ENCODE assay signal across 12 cellular contexts in the genomic region with DNA sequence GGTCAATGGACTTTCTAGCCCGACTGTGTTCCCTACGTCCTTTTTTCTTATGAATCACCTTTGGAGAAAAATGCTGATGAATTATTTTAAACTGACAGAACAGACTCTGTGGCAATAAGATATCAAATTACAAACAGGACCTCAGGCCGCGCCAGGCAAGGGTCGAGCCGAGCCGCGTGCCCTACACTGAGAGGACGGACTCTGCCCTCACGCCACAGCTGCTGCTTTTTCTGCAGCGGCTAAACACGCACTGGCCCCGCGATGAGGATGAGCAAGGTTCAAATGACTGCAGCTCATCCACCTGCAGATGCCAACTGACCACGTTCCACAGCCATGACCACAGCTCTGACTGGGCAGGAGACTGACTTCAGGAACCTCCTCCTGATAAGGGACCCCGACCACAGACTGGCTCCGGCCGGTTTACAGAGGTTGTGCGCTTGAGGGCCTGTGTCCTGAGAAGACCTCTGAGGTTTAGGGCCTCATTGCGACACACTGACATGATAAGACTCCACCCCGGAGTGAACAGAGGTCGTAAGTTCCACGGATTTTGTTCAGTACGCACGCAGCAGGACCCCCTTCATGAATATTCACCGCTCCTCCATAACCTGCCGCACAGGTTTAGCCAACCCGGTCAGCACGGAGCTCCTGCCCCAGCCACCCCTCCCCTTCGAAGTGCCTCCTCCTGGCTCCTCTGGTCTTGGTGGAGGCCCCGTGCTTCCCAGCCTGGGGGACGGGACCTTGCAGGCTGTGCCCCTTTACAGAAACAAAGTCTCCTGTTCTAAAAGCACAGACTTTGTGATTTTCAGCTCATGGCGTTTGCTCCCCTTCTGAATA. TPM values are rescaled to one million over a fixed set of nuclear protein-coding genes. Genes with fewer than 3 reads are reported as not detected.
DNase-seq lines count a peak whose midpoint lies in the region; ATAC-seq, FAIRE-seq and TF ChIP-seq lines count a peak whose summit lies in the region.
"Not testable (repeated sequence)": the region's sequence is repeated elsewhere in the genome, so short reads cannot be mapped to it uniquely, and the experiment has no call there.
"Had no signal": no experiment of that assay in that cellular context is flagged by ENCODE, and none has a peak within 500 bp of the region (broad histone marks: within the 10 kb centered on the region; RNA-seq: fewer than 3 reads in every experiment).

No MANE protein-coding gene starts in this region.

- no CpG with 5 or more reads among the region's 33 CpGs for WGBS in K562 (ENCODE audit: insufficient coverage, low coverage, missing lambda C conversion rate)
- no CpG with 5 or more reads among the region's 33 CpGs for WGBS in right lobe of liver (ENCODE audit: insufficient coverage, low coverage, low lambda C conversion rate, missing lambda C conversion rate)
- WGBS in psoas muscle, 3 donors, result no CpG with 5 or more reads among the region's 33 CpGs

- TF ChIP-seq POLR2A in K562 (conservative IDR thresholded peaks at IDR 0.05); right lobe of liver (IDR thresholded peaks at IDR 0.05): not testable (repeated sequence)

- not testable (repeated sequence) for H3K9ac ChIP-seq in K562 (ENCODE audit: insufficient read depth in 1 of 2, low read depth in 2 of 2, low read length in 2 of 2)

- H3K79me2 ChIP-seq in GM23338 (replicated peaks; ENCODE audit: insufficient read depth); K562 (ENCODE audit: control insufficient read depth, insufficient read depth, low read length): not testable (repeated sequence)

- not testable (repeated sequence) for H3K9me1 ChIP-seq in K562 (ENCODE audit: control insufficient read depth, insufficient read depth, low read length)

- not testable (repeated sequence) for H3K9me3 ChIP-seq in K562 (replicated peaks; ENCODE audit: control insufficient read depth, insufficient read depth, low read depth, low read length); right lobe of liver; psoas muscle

- CTCF ChIA-PET in K562 (lab: Yijun Ruan, JAX; ENCODE audit: low intra/inter-chr PET ratio), result not testable (repeated sequence)

- FAIRE-seq in RCC 7860 (lab: Jason Lieb, UNC), result peak; percentile 95
- FAIRE-seq in K562 (lab: Jason Lieb, UNC), result peak; percentile 79
- peak; percentile 66 for FAIRE-seq in urothelium cell line (lab: Jason Lieb, UNC)

- not testable (repeated sequence) for H3F3A ChIP-seq in GM23338 (replicated peaks; ENCODE audit: low read depth)

- in situ Hi-C loops in K562 (cut with MboI), result not testable (repeated sequence)

- H3K27ac Mint-ChIP-seq in GM23338, result not testable (repeated sequence)

- POLR2A ChIA-PET in K562 (lab: Yijun Ruan, JAX), result not testable (repeated sequence)

- H3K9me3 Mint-ChIP-seq in GM23338, result not testable (repeated sequence)

- not testable (repeated sequence) for H3K27me3 Mint-ChIP-seq in GM23338 (ENCODE audit: insufficient read depth, low read depth, poor library complexity)

- H3K27me3 ChIP-seq in GM23338 (ENCODE audit: insufficient read depth); K562 (ENCODE audit: control insufficient read depth in 2 of 2, insufficient read depth in 2 of 2, low read length in 2 of 2); right lobe of liver; psoas muscle (ENCODE audit: insufficient read depth in 3 of 3, low read length in 2 of 3): not testable (repeated sequence)

- intact Hi-C loops in K562 (cut with micrococcal nuclease); left colon (cut with DNase I, micrococcal nuclease); right lobe of liver (cut with DNase I); psoas muscle (cut with DNase I): not testable (repeated sequence)

- not testable (repeated sequence) for TF ChIP-seq EP300 in K562 (IDR thresholded peaks at IDR 0.05; ENCODE audit: low read length)

- not testable (repeated sequence) for H3K4me1 ChIP-seq in GM23338 (ENCODE audit: insufficient read depth); K562 (replicated peaks in 1 of 2; ENCODE audit: control insufficient read depth in 2 of 2, insufficient read depth in 2 of 2, low read length in 2 of 2); right lobe of liver; psoas muscle

- not testable (repeated sequence) for DNase-seq in GM23338 (ENCODE audit: low spot score); RCC 7860 (ENCODE audit: low spot score); K562 (ENCODE audit: extremely low read depth in 1 of 4, low spot score in 3 of 4); left colon; right lobe of liver; psoas muscle; urothelium cell line (ENCODE audit: low spot score)

- H3K9me2 ChIP-seq in GM23338 (ENCODE audit: insufficient read depth), result not testable (repeated sequence)

- not testable (repeated sequence) for H3K4me3 Mint-ChIP-seq in GM23338

- H3K36me3 Mint-ChIP-seq in GM23338 (ENCODE audit: low read depth), result not testable (repeated sequence)

- TF ChIP-seq RAD21 in K562 (CRISPR knock-in tag; conservative IDR thresholded peaks at IDR 0.05 in 1 of 2, IDR thresholded peaks at IDR 0.05 in 1 of 2), result not testable (repeated sequence)

- not testable (repeated sequence) for BruUV-seq in K562 (replicated peaks; lab: Mats Ljungman, UMichigan)

- H2AFZ ChIP-seq in GM23338; K562 (ENCODE audit: low read depth, low read length): not testable (repeated sequence)

- not testable (repeated sequence) for TF ChIP-seq CTCF in GM23338 (conservative IDR thresholded peaks at IDR 0.05; ENCODE audit: low read depth in 2 of 2); K562 (IDR thresholded peaks at IDR 0.05 in 2 of 3, conservative IDR thresholded peaks at IDR 0.05 in 1 of 3; ENCODE audit: insufficient read depth in 2 of 3, low read depth in 1 of 3, low read length in 3 of 3); right lobe of liver (IDR thresholded peaks at IDR 0.05); psoas muscle (IDR thresholded peaks at IDR 0.05)

- H3K27ac ChIP-seq in GM23338 (ENCODE audit: low read depth); K562 (ENCODE audit: extremely low read depth, low read depth, low read length); right lobe of liver; psoas muscle: not testable (repeated sequence)

- H4K20me1 ChIP-seq in GM23338 (replicated peaks; ENCODE audit: insufficient read depth); K562 (replicated peaks; ENCODE audit: control insufficient read depth, insufficient read depth, low read length): not testable (repeated sequence)

- not testable (repeated sequence) for H3K4me2 ChIP-seq in GM23338; K562 (ENCODE audit: insufficient read depth, low read length)

- H3K4me3 ChIP-seq in GM23338, K562, right lobe of liver, psoas muscle: not testable (repeated sequence)

- not testable (repeated sequence) for H3K36me3 ChIP-seq in GM23338 (ENCODE audit: insufficient read depth); K562 (ENCODE audit: control insufficient read depth, insufficient read depth, low read length); right lobe of liver; psoas muscle (ENCODE audit: insufficient read depth in 1 of 2, low read depth in 1 of 2)

- H3K4me1 Mint-ChIP-seq in GM23338, result not testable (repeated sequence)

- peak; percentile 48 for ATAC-seq in GM23338
- peak; percentile 45; the same call in 2 of the 3 replicates for ATAC-seq in K562
- peak; percentile 70 for ATAC-seq in left colon
- peak; percentile 76 to 88 (median 81) for ATAC-seq in right lobe of liver
- ATAC-seq in psoas muscle, result peak; percentile 60 to 81 (median 80)

RNA-seq across cellular contexts. Expression of a gene that starts 8.7 kb away (rescaled TPM):
- total RNA-seq in GM23338 (2014; rRNA removed; shearing (Covaris generic)), result 2.2 and 4.6 TPM in 2 replicates
- polyA plus RNA-seq in GM23338 (2016; fragmentation: Nextera tagmentation; extraction: Ambion mirVana) (1.3 and 1.6 TPM in 2 replicates), K562 (2011; rRNA removed) (1.4 and 2.8 TPM in 2 replicates), K562 (2014; fragmentation: Illumina TruSeq; extraction: Trizol) (0.15 and 0.39 TPM in 2 replicates), K562 (2014; fragmentation: Nextera tagmentation; extraction: Ambion mirVana) (under 1 TPM; 0.01 TPM), K562 (2014; rRNA removed) (0.15 and 0.23 TPM in 2 replicates), psoas muscle (1 to 10 TPM in 2 of 3 donors, under 1 TPM in 1; 0.27 to 1.6 (median 1.0) TPM)
- 3.5 and 9.0 TPM in 2 replicates for total RNA-seq in K562 (2011; cell fraction: chromatin; rRNA removed; ENCODE audit: low replicate concordance)
- 2.5 and 7.2 TPM in 2 replicates for total RNA-seq in K562 (2011; cell fraction: nucleolus; rRNA removed)
- 2.3 and 3.1 TPM in 2 replicates for total RNA-seq in K562 (2011; cell fraction: nucleoplasm; rRNA removed)
- total RNA-seq in K562 (2014; rRNA removed) (0.18 and 0.24 TPM in 2 replicates), K562 (2014; rRNA removed; fragmentation: Illumina TruSeq; extraction: Trizol) (0.07 TPM in 1 of 2 replicates, not detected in the other), K562 (2015; rRNA removed; fragmentation: Illumina TruSeq; extraction: Trizol) (0.07 and 0.19 TPM in 2 replicates), K562 (2021) (0.34 and 0.62 TPM in 2 replicates), left colon (1 to 10 TPM; 3.2 to 5.0 TPM), right lobe of liver (1 to 10 TPM; 1.1 to 2.7 (median 1.7) TPM), psoas muscle (1 to 10 TPM in 3 of 4 donors, under 1 TPM in 1; 0.69 to 5.9 (median 2.6) TPM)
- 1.0 and 1.1 TPM in 2 replicates for polyA plus RNA-seq in K562 (2011; cell fraction: cytosol; rRNA removed)
- polyA plus RNA-seq in K562 (2011; cell fraction: nucleus; rRNA removed), result 3.8 and 5.3 TPM in 2 replicates
- 2.4 and 4.3 TPM in 2 replicates for polyA plus RNA-seq in K562 (2012)
- 1.1 and 2.7 TPM in 2 replicates for polyA minus RNA-seq in K562 (2011; rRNA and poly(A)+ RNA removed)
- polyA minus RNA-seq in K562 (2011; cell fraction: cytosol; rRNA and poly(A)+ RNA removed), result 1.6 and 2.2 TPM in 2 replicates
- 1.1 and 2.2 TPM in 2 replicates for polyA minus RNA-seq in K562 (2011; cell fraction: nucleus; rRNA and poly(A)+ RNA removed)

RNA-seq across cellular contexts. Expression of a gene that starts 12.3 kb away (rescaled TPM):
- not detected in 2 replicates for total RNA-seq in GM23338 (2014; rRNA removed; shearing (Covaris generic))
- 0.26 and 0.27 TPM in 2 replicates for polyA plus RNA-seq in GM23338 (2016; fragmentation: Nextera tagmentation; extraction: Ambion mirVana)
- total RNA-seq in K562 (2011; cell fraction: chromatin; rRNA removed; ENCODE audit: low replicate concordance), result not detected in 2 replicates
- not detected in 2 replicates for total RNA-seq in K562 (2011; cell fraction: nucleolus; rRNA removed)
- total RNA-seq in K562 (2011; cell fraction: nucleoplasm; rRNA removed), result not detected in 2 replicates
- 0.12 TPM in 1 of 2 replicates, not detected in the other for total RNA-seq in K562 (2014; rRNA removed)
- not detected in 2 replicates for total RNA-seq in K562 (2014; rRNA removed; fragmentation: Illumina TruSeq; extraction: Trizol)
- not detected in 2 replicates for total RNA-seq in K562 (2015; rRNA removed; fragmentation: Illumina TruSeq; extraction: Trizol)
- total RNA-seq in K562 (2021), result not detected in 2 replicates
- polyA plus RNA-seq in K562 (2011; rRNA removed), result 0.09 TPM in 1 of 2 replicates, not detected in the other
- not detected in 2 replicates for polyA plus RNA-seq in K562 (2011; cell fraction: cytosol; rRNA removed)
- 0.40 TPM in 1 of 2 replicates, not detected in the other for polyA plus RNA-seq in K562 (2011; cell fraction: nucleus; rRNA removed)
- not detected in 2 replicates for polyA plus RNA-seq in K562 (2012)
- not detected in 2 replicates for polyA plus RNA-seq in K562 (2014; fragmentation: Illumina TruSeq; extraction: Trizol)
- polyA plus RNA-seq in K562 (2014; fragmentation: Nextera tagmentation; extraction: Ambion mirVana), result not detected
- 0.08 TPM in 1 of 2 replicates, not detected in the other for polyA plus RNA-seq in K562 (2014; rRNA removed)
- polyA minus RNA-seq in K562 (2011; rRNA and poly(A)+ RNA removed), result not detected in 2 replicates
- not detected in 2 replicates for polyA minus RNA-seq in K562 (2011; cell fraction: cytosol; rRNA and poly(A)+ RNA removed)
- not detected in 2 replicates for polyA minus RNA-seq in K562 (2011; cell fraction: nucleus; rRNA and poly(A)+ RNA removed)
- total RNA-seq in left colon, result not detected
- total RNA-seq in right lobe of liver, result 1 to 10 TPM in 2 of 6 experiments, under 1 TPM in 1, not detected in 3; 0.29 to 2.3 (median 1.4) TPM
- total RNA-seq in psoas muscle, result not detected
- not detected for polyA plus RNA-seq in psoas muscle
- total RNA-seq: CD4-positive, alpha-beta T cell; H4 had no signal
- polyA plus RNA-seq: A549, BJ had no signal

RNA-seq across cellular contexts. Expression of a gene that starts 36.3 kb away (rescaled TPM):
- total RNA-seq in GM23338 (2014; rRNA removed; shearing (Covaris generic)), result 0.10 TPM in 1 of 2 replicates, not detected in the other
- not detected in 2 replicates for polyA plus RNA-seq in GM23338 (2016; fragmentation: Nextera tagmentation; extraction: Ambion mirVana)
- total RNA-seq in K562 (2011; cell fraction: chromatin; rRNA removed; ENCODE audit: low replicate concordance), result 0.18 TPM in 1 of 2 replicates, not detected in the other
- not detected in 2 replicates for total RNA-seq in K562 (2011; cell fraction: nucleolus; rRNA removed)
- not detected in 2 replicates for total RNA-seq in K562 (2011; cell fraction: nucleoplasm; rRNA removed)
- not detected in 2 replicates for total RNA-seq in K562 (2014; rRNA removed)
- total RNA-seq in K562 (2014; rRNA removed; fragmentation: Illumina TruSeq; extraction: Trizol), result not detected in 2 replicates
- not detected in 2 replicates for total RNA-seq in K562 (2015; rRNA removed; fragmentation: Illumina TruSeq; extraction: Trizol)
- total RNA-seq in K562 (2021), result not detected in 2 replicates
- polyA plus RNA-seq in K562 (2011; rRNA removed), result not detected in 2 replicates
- not detected in 2 replicates for polyA plus RNA-seq in K562 (2011; cell fraction: cytosol; rRNA removed)
- not detected in 2 replicates for polyA plus RNA-seq in K562 (2011; cell fraction: nucleus; rRNA removed)
- polyA plus RNA-seq in K562 (2012), result 0.01 TPM in 1 of 2 replicates, not detected in the other
- not detected in 2 replicates for polyA plus RNA-seq in K562 (2014; fragmentation: Illumina TruSeq; extraction: Trizol)
- polyA plus RNA-seq in K562 (2014; fragmentation: Nextera tagmentation; extraction: Ambion mirVana), result under 1 TPM in 1 of 2 experiments, not detected in 1; 0.01 TPM
- not detected in 2 replicates for polyA plus RNA-seq in K562 (2014; rRNA removed)
- polyA minus RNA-seq in K562 (2011; rRNA and poly(A)+ RNA removed), result not detected in 2 replicates
- not detected in 2 replicates for polyA minus RNA-seq in K562 (2011; cell fraction: cytosol; rRNA and poly(A)+ RNA removed)
- polyA minus RNA-seq in K562 (2011; cell fraction: nucleus; rRNA and poly(A)+ RNA removed), result not detected in 2 replicates
- under 1 TPM; 0.18 to 0.20 TPM for total RNA-seq in left colon
- not detected for total RNA-seq in right lobe of liver
- under 1 TPM in 1 of 4 donors, not detected in 3; 0.19 TPM for total RNA-seq in psoas muscle
- under 1 TPM; 0.01 to 0.17 (median 0.04) TPM for polyA plus RNA-seq in psoas muscle
- total RNA-seq: Caco-2, H4 had no signal
- polyA plus RNA-seq: A549 had no signal

RNA-seq across cellular contexts. Expression of a gene that starts 50.4 kb away (rescaled TPM):
- 92.3 and 106 TPM in 2 replicates for total RNA-seq in GM23338 (2014; rRNA removed; shearing (Covaris generic))
- polyA plus RNA-seq in GM23338 (2016; fragmentation: Nextera tagmentation; extraction: Ambion mirVana), result 39.9 and 40.3 TPM in 2 replicates
- 83.4 and 274 TPM in 2 replicates for total RNA-seq in K562 (2011; cell fraction: chromatin; rRNA removed; ENCODE audit: low replicate concordance)
- 193 and 201 TPM in 2 replicates for total RNA-seq in K562 (2011; cell fraction: nucleolus; rRNA removed)
- 97.9 and 105 TPM in 2 replicates for total RNA-seq in K562 (2011; cell fraction: nucleoplasm; rRNA removed)
- 86.9 and 98.3 TPM in 2 replicates for total RNA-seq in K562 (2014; rRNA removed)
- total RNA-seq in K562 (2014; rRNA removed; fragmentation: Illumina TruSeq; extraction: Trizol), result 13.8 and 22.2 TPM in 2 replicates
- total RNA-seq in K562 (2015; rRNA removed; fragmentation: Illumina TruSeq; extraction: Trizol), result 45.6 and 45.8 TPM in 2 replicates
- total RNA-seq in K562 (2021), result 108 and 124 TPM in 2 replicates
- polyA plus RNA-seq in K562 (2011; rRNA removed), result 50.0 and 84.1 TPM in 2 replicates
- 68.5 and 125 TPM in 2 replicates for polyA plus RNA-seq in K562 (2011; cell fraction: cytosol; rRNA removed)
- polyA plus RNA-seq in K562 (2011; cell fraction: nucleus; rRNA removed), result 244 and 346 TPM in 2 replicates
- 106 and 149 TPM in 2 replicates for polyA plus RNA-seq in K562 (2012)
- 37.6 and 65.2 TPM in 2 replicates for polyA plus RNA-seq in K562 (2014; fragmentation: Illumina TruSeq; extraction: Trizol)
- polyA plus RNA-seq in K562 (2014; fragmentation: Nextera tagmentation; extraction: Ambion mirVana), result 1 to 10 TPM; 1.1 to 3.9 TPM
- 83.0 and 83.1 TPM in 2 replicates for polyA plus RNA-seq in K562 (2014; rRNA removed)
- 29.0 and 37.5 TPM in 2 replicates for polyA minus RNA-seq in K562 (2011; rRNA and poly(A)+ RNA removed)
- polyA minus RNA-seq in K562 (2011; cell fraction: cytosol; rRNA and poly(A)+ RNA removed), result 63.7 and 76.3 TPM in 2 replicates
- polyA minus RNA-seq in K562 (2011; cell fraction: nucleus; rRNA and poly(A)+ RNA removed), result 42.3 and 49.5 TPM in 2 replicates
- total RNA-seq in left colon, result 100 to 1,000 TPM; 239 to 245 TPM
- total RNA-seq in right lobe of liver, result 10 to 100 TPM; 68.3 to 97.6 (median 73.7) TPM
- 10 to 100 TPM; 17.8 to 33.6 (median 27.7) TPM for total RNA-seq in psoas muscle
- 10 to 100 TPM in 2 of 3 donors, 1 to 10 TPM in 1; 9.2 to 21.2 (median 13.7) TPM for polyA plus RNA-seq in psoas muscle
